Comparison of ENCODE assay signal across 11 cellular contexts in the genomic region with DNA sequence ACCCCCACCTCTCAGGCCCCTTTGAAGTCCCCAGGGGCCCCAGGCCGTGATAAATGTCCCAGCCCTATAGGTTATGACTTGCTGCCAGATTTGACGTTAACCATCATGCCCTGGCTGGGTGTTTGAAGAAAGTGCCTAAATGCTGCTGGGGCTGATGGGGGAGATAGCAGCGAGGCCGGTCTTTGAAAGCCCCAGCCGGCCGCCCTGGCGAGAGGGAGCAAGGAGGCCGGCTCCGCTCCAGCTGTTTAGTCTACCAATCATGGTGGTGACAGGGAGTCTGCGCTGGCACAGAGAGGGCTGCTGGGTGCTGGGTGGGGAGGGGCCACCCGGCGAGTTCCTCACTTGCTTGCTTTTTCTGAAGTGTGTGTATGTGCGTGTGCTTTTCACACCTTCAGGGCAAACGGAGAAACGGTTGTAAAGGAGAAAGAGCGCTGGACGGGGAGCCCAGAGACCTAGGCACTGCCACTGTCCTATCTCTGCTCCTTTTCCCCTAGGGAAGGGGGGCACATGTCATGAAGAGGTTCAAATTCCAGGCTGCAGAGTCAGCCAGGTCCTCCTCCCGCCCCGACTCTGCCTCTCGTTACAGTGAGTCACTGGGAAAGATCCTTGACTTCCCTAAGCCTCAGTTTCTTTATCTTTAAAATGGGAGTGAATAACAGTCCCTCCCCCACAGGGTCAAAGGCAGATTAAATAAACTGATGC.
DNase-seq lines count a peak whose midpoint lies in the region; ATAC-seq and TF ChIP-seq lines count a peak whose summit lies in the region.
"Had no signal": no experiment of that assay in that cellular context is flagged by ENCODE, and none has a peak within 500 bp of the region (broad histone marks: within the 10 kb centered on the region; RNA-seq: fewer than 3 reads in every experiment).

No MANE protein-coding gene starts in this region.

- peaks cover 10% of the 10 kb centered on the region for H3K4me1 Mint-ChIP-seq in brain
- H3K4me1 Mint-ChIP-seq in type B pancreatic cell (ENCODE audit: unreplicated experiment): peaks cover 7% of the 10 kb centered on the region
- no peaks in the 10 kb centered on the region for H3K4me1 Mint-ChIP-seq in activated T-helper 17 cell treated with anti-CD3 and anti-CD28 coated beads, Interleukin-2, amount 50 U/mL, for 72 hours

- TF ChIP-seq CTCF in brain (conservative IDR thresholded peaks at IDR 0.05) (no peak), kidney epithelial cell (IDR thresholded peaks at IDR 0.05; ENCODE audit: insufficient read depth, low read length, poor library complexity, severe bottlenecking) (no peak), type B pancreatic cell (conservative IDR thresholded peaks at IDR 0.05) (no peak)

- CTCF ChIA-PET in HEK293T (lab: Yijun Ruan, JAX): interaction anchor here (0.7 to 1.8 kb wide), 3 partner anchors 8 to 249 kb away, joined by 3 to 8 read pairs (median 3); no protein-coding TSS in a partner anchor

- H3K27me3 Mint-ChIP-seq in brain: peaks cover 69% of the 10 kb centered on the region
- peaks cover 59% of the 10 kb centered on the region for H3K27me3 Mint-ChIP-seq in type B pancreatic cell
- H3K27me3 Mint-ChIP-seq in activated T-helper 17 cell treated with anti-CD3 and anti-CD28 coated beads, Interleukin-2, amount 50 U/mL, for 72 hours: peaks cover 45% of the 10 kb centered on the region

- H3K27me3 ChIP-seq in kidney epithelial cell (ENCODE audit: control insufficient read depth, insufficient read depth, low read length): peaks cover 15% of the 10 kb centered on the region

- H3K9me3 Mint-ChIP-seq in brain (peaks cover 0 to 8% (median 0%) of the 10 kb centered on the region in 5 experiments), type B pancreatic cell (no peaks in the 10 kb centered on the region)
- H3K9me3 Mint-ChIP-seq in activated T-helper 17 cell treated with anti-CD3 and anti-CD28 coated beads, Interleukin-2, amount 50 U/mL, for 72 hours: no peaks in the 10 kb centered on the region

- no peak for ATAC-seq in activated T-helper 17 cell treated with anti-CD3 and anti-CD28 coated beads, Interleukin-2, amount 50 U/mL, for 72 hours (replicated peaks)

- POLR2A ChIA-PET in HEK293T (lab: Yijun Ruan, JAX): no interaction called here

- peak overlapping the region in 1 of 5 experiments; percentile 31 for H3K27ac Mint-ChIP-seq in brain
- no peak overlapping the region for H3K27ac Mint-ChIP-seq in type B pancreatic cell
- no peak overlapping the region for H3K27ac Mint-ChIP-seq in activated T-helper 17 cell treated with anti-CD3 and anti-CD28 coated beads, Interleukin-2, amount 50 U/mL, for 72 hours

- no peak overlapping the region for H3K4me3 ChIP-seq in kidney epithelial cell (ENCODE audit: low read depth, low read length)

- H3K4me3 Mint-ChIP-seq in brain (peak overlapping the region in 3 of 5 experiments; percentile 14 to 54 (median 38)), type B pancreatic cell (peak overlapping the region; percentile 54)
- H3K4me3 Mint-ChIP-seq in activated T-helper 17 cell treated with anti-CD3 and anti-CD28 coated beads, Interleukin-2, amount 50 U/mL, for 72 hours: no peak overlapping the region

- peak; percentile 57 for DNase-seq in NCI-H82 (lab: John Stamatoyannopoulos, UW)
- DNase-seq in NCI-H82 treated with DMSO at 0.1 percent for 48 hours (lab: John Stamatoyannopoulos, UW; ENCODE audit: unreplicated experiment): no peak
- peak; percentile 5 for DNase-seq in kidney epithelial cell (ENCODE audit: low read depth)
- peak; percentile 75 for DNase-seq in type B pancreatic cell (ENCODE audit: extremely low spot score, unreplicated experiment)
- no peak for DNase-seq in HEK293T (ENCODE audit: extremely low spot score)
- no peak for DNase-seq in NCI-H526 treated with DMSO at 0.1 percent for 48 hours (lab: John Stamatoyannopoulos, UW)
- DNase-seq: activated T-cell treated with anti-CD3 and anti-CD28 coated beads, Interleukin-2, amount 50 U/mL, for 1 hour; MM.1S had no signal

- H3K36me3 Mint-ChIP-seq in brain (no peaks in the 10 kb centered on the region), type B pancreatic cell (no peaks in the 10 kb centered on the region)
- no peaks in the 10 kb centered on the region for H3K36me3 Mint-ChIP-seq in activated T-helper 17 cell treated with anti-CD3 and anti-CD28 coated beads, Interleukin-2, amount 50 U/mL, for 72 hours (ENCODE audit: low read depth)

- H3K36me3 ChIP-seq in kidney epithelial cell (ENCODE audit: control insufficient read depth, insufficient read depth, low read length): no peaks in the 10 kb centered on the region
- H3K36me3 ChIP-seq: neutrophil had no signal

TF ChIP-seq in HEK293T, 16 proteins besides CTCF, POLR2A, EP300 and RAD21:
- TF ChIP-seq TARDBP (IDR thresholded peaks at IDR 0.05): no peak
- TF ChIP-seq FOXM1 (IDR thresholded peaks at IDR 0.05; ENCODE audit: borderline replicate concordance): no peak
- no peak for TF ChIP-seq BHLHE40 (IDR thresholded peaks at IDR 0.05; ENCODE audit: borderline replicate concordance)
- TF ChIP-seq FOXK2 (IDR thresholded peaks at IDR 0.05): no peak
- no peak for TF ChIP-seq ELF4 (IDR thresholded peaks at IDR 0.05)
- TF ChIP-seq, protein P1, sequence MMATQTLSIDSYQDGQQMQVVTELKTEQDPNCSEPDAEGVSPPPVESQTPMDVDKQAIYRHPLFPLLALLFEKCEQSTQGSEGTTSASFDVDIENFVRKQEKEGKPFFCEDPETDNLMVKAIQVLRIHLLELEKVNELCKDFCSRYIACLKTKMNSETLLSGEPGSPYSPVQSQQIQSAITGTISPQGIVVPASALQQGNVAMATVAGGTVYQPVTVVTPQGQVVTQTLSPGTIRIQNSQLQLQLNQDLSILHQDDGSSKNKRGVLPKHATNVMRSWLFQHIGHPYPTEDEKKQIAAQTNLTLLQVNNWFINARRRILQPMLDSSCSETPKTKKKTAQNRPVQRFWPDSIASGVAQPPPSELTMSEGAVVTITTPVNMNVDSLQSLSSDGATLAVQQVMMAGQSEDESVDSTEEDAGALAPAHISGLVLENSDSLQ (IDR thresholded peaks at IDR 0.05): no peak
- no peak for TF ChIP-seq NFRKB (IDR thresholded peaks at IDR 0.05)
- no peak for TF ChIP-seq SUZ12 (IDR thresholded peaks at IDR 0.05)
- TF ChIP-seq ARNT (IDR thresholded peaks at IDR 0.05): no peak
- TF ChIP-seq LEF1 (IDR thresholded peaks at IDR 0.05; ENCODE audit: borderline replicate concordance): no peak
- TF ChIP-seq ZNF384 (IDR thresholded peaks at IDR 0.05): no peak
- TF ChIP-seq L3MBTL2 (conservative IDR thresholded peaks at IDR 0.05): no peak
- TF ChIP-seq FOXA1 (IDR thresholded peaks at IDR 0.05): no peak

Comparison
In these comparisons a context has a peak if more than half of its experiments do, and no peak if none do; other contexts are left out.
1. DNase-seq: peak in NCI-H82 (single experiment), kidney epithelial cell (single experiment) and type B pancreatic cell (single experiment); none in NCI-H82 treated with DMSO at 0.1 percent for 48 hours (single experiment), HEK293T (single experiment) and NCI-H526 treated with DMSO at 0.1 percent for 48 hours (single experiment).